14 cellular contexts compared by ENCODE assay signal in the genomic region with DNA sequence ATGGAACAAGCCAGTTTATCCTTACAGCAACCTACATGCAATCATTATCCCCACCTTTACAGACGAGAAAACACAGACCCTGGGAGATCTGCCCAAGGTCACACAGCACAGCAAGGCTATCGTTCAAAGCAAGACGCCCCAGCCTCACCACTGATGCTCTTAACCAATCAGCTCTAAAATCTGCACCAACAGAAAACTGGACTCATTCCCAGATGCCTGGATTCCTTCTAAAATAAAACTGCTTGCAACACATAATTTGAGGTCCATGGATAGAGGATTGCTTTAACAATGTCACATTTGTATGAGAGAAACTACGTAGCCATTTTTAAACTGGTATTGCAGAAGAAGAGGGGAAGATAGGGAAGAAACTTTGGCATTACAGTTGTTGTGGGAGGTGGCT. TPM values are rescaled to one million over a fixed set of nuclear protein-coding genes. Genes with fewer than 3 reads are reported as not detected.
A peak's percentile ranks its signal among the peaks of the same experiment; 100 is the strongest.
DNase-seq lines count a peak whose midpoint lies in the region; ATAC-seq and TF ChIP-seq lines count a peak whose summit lies in the region.
"Had no signal": no experiment of that assay in that cellular context is flagged by ENCODE, and none has a peak within 500 bp of the region (broad histone marks: within the 10 kb centered on the region; RNA-seq: fewer than 3 reads in every experiment).

No MANE protein-coding gene starts in this region.

- no peak for ATAC-seq in activated CD4-positive, alpha-beta T cell treated with anti-CD3 and anti-CD28 coated beads for 36 hours
- ATAC-seq in stimulated activated memory B cell treated with anti-CD40 and anti-IgM and Interleukin-4, amounts not matched to agents 10 μg/mL and 1 μg/mL and 100 μg/mL, for 72 hours: no peak
- ATAC-seq: Panc1 had no signal

- H3K36me3 ChIP-seq in WERI-Rb-1: peaks cover 9% of the 10 kb centered on the region; the same call in 1 of the 2 replicates
- peaks cover 7% of the 10 kb centered on the region; the same call in 1 of the 2 replicates for H3K36me3 ChIP-seq in PC-9 (ENCODE audit: low read depth)

- peak overlapping the region; percentile 91 for H3K27ac Mint-ChIP-seq in activated CD4-positive, alpha-beta T cell treated with anti-CD3 and anti-CD28 coated beads for 36 hours
- H3K27ac Mint-ChIP-seq in activated T-helper 2 cell treated with anti-CD3 and anti-CD28 coated beads, Interferon-gamma antibody, Interleukin-2, Interleukin-4, amounts not matched to agents 10 μg/mL and 5 μg/mL and 100 μg/mL, durations not matched to agents 14 hours and 24 hours and 36 hours: peak overlapping the region; percentile 66
- H3K27ac Mint-ChIP-seq in stimulated activated memory B cell treated with anti-CD40 and anti-IgM and Interleukin-4, amounts not matched to agents 10 μg/mL and 1 μg/mL and 100 μg/mL, for 72 hours: peak overlapping the region; percentile 100

- H3K9me3 Mint-ChIP-seq in activated CD4-positive, alpha-beta T cell treated with anti-CD3 and anti-CD28 coated beads for 36 hours (ENCODE audit: low read depth): peaks cover 7% of the 10 kb centered on the region
- H3K9me3 Mint-ChIP-seq in activated T-helper 2 cell treated with anti-CD3 and anti-CD28 coated beads, Interferon-gamma antibody, Interleukin-2, Interleukin-4, amounts not matched to agents 10 μg/mL and 5 μg/mL and 100 μg/mL, durations not matched to agents 14 hours and 24 hours and 36 hours: peaks cover 11% of the 10 kb centered on the region
- peaks cover 4% of the 10 kb centered on the region for H3K9me3 Mint-ChIP-seq in stimulated activated memory B cell treated with anti-CD40 and anti-IgM and Interleukin-4, amounts not matched to agents 10 μg/mL and 1 μg/mL and 100 μg/mL, for 72 hours

- peaks cover 39% of the 10 kb centered on the region; the same call in 1 of the 2 replicates for H3F3A ChIP-seq in PC-9 (ENCODE audit: insufficient read depth, low read depth)

- BruUV-seq in PC-9 (replicated peaks; lab: Mats Ljungman, UMichigan): no TSS peak

- CTCF ChIA-PET in activated CD4-positive, alpha-beta T cell treated with anti-CD3 and anti-CD28 coated beads for 36 hours (lab: Charles Lee): interaction anchor here (1.4 kb wide), 1 partner anchor 11 kb away, joined by 4 read pairs; no protein-coding TSS in a partner anchor
- CTCF ChIA-PET in PC-9 (lab: Charles Lee): no interaction called here

- no peak overlapping the region for H2AFZ ChIP-seq in PC-9
- H2AFZ ChIP-seq: hepatocyte had no signal

- H3K9me3 ChIP-seq in WERI-Rb-1 (ENCODE audit: severe bottlenecking) (no peaks in the 10 kb centered on the region), PC-9 (ENCODE audit: insufficient read depth, low read depth) (no peaks in the 10 kb centered on the region)
- H3K9me3 ChIP-seq: A549 had no signal

- no peak for DNase-seq in activated CD4-positive, alpha-beta T cell treated with anti-CD3 and anti-CD28 coated beads for 36 hours
- no peak for DNase-seq in activated CD4-positive, alpha-beta T cell treated with anti-CD3 and anti-CD28 coated beads for 48 hours
- DNase-seq in activated T-helper 2 cell treated with anti-CD3 and anti-CD28 coated beads, Interferon-gamma antibody, Interleukin-2, Interleukin-4, amounts not matched to agents 10 μg/mL and 5 μg/mL and 100 μg/mL, durations not matched to agents 14 hours and 24 hours and 36 hours (ENCODE audit: low spot score): no peak
- DNase-seq in fibroblast of the aortic adventitia (ENCODE audit: low read depth): peak; percentile 77
- no peak for DNase-seq in WERI-Rb-1
- no peak for DNase-seq in PC-9
- no peak for DNase-seq in germinal center (ENCODE audit: low spot score)
- DNase-seq: activated gamma-delta T cell treated with Interleukin-2 at 50 U/mL for 16 hours; stimulated activated CD4-positive, alpha-beta T cell treated with anti-CD3 and anti-CD28 coated beads, Interleukin-4, amount 100 ng/mL, for 4 hours; substantia nigra had no signal

- no peak overlapping the region for H3K4me3 Mint-ChIP-seq in activated CD4-positive, alpha-beta T cell treated with anti-CD3 and anti-CD28 coated beads for 36 hours
- H3K4me3 Mint-ChIP-seq in activated T-helper 2 cell treated with anti-CD3 and anti-CD28 coated beads, Interferon-gamma antibody, Interleukin-2, Interleukin-4, amounts not matched to agents 10 μg/mL and 5 μg/mL and 100 μg/mL, durations not matched to agents 14 hours and 24 hours and 36 hours (ENCODE audit: low read depth): peak overlapping the region; percentile 22
- H3K4me3 Mint-ChIP-seq in stimulated activated memory B cell treated with anti-CD40 and anti-IgM and Interleukin-4, amounts not matched to agents 10 μg/mL and 1 μg/mL and 100 μg/mL, for 72 hours: no peak overlapping the region

- H3K27me3 Mint-ChIP-seq in activated CD4-positive, alpha-beta T cell treated with anti-CD3 and anti-CD28 coated beads for 36 hours: no peaks in the 10 kb centered on the region
- H3K27me3 Mint-ChIP-seq in activated T-helper 2 cell treated with anti-CD3 and anti-CD28 coated beads, Interferon-gamma antibody, Interleukin-2, Interleukin-4, amounts not matched to agents 10 μg/mL and 5 μg/mL and 100 μg/mL, durations not matched to agents 14 hours and 24 hours and 36 hours (ENCODE audit: low read depth): no peaks in the 10 kb centered on the region
- H3K27me3 Mint-ChIP-seq in stimulated activated memory B cell treated with anti-CD40 and anti-IgM and Interleukin-4, amounts not matched to agents 10 μg/mL and 1 μg/mL and 100 μg/mL, for 72 hours: no peaks in the 10 kb centered on the region

- H3K36me3 Mint-ChIP-seq in activated CD4-positive, alpha-beta T cell treated with anti-CD3 and anti-CD28 coated beads for 36 hours (ENCODE audit: low read depth): peaks cover 78% of the 10 kb centered on the region
- H3K36me3 Mint-ChIP-seq in activated T-helper 2 cell treated with anti-CD3 and anti-CD28 coated beads, Interferon-gamma antibody, Interleukin-2, Interleukin-4, amounts not matched to agents 10 μg/mL and 5 μg/mL and 100 μg/mL, durations not matched to agents 14 hours and 24 hours and 36 hours (ENCODE audit: low read depth): peaks cover 90% of the 10 kb centered on the region
- peaks cover 76% of the 10 kb centered on the region for H3K36me3 Mint-ChIP-seq in stimulated activated memory B cell treated with anti-CD40 and anti-IgM and Interleukin-4, amounts not matched to agents 10 μg/mL and 1 μg/mL and 100 μg/mL, for 72 hours

- no peak overlapping the region for H3K4me2 ChIP-seq in PC-9
- H3K4me2 ChIP-seq: A549, hepatocyte had no signal

- peaks cover 94% of the 10 kb centered on the region for H3K4me1 Mint-ChIP-seq in activated CD4-positive, alpha-beta T cell treated with anti-CD3 and anti-CD28 coated beads for 36 hours
- H3K4me1 Mint-ChIP-seq in activated T-helper 2 cell treated with anti-CD3 and anti-CD28 coated beads, Interferon-gamma antibody, Interleukin-2, Interleukin-4, amounts not matched to agents 10 μg/mL and 5 μg/mL and 100 μg/mL, durations not matched to agents 14 hours and 24 hours and 36 hours (ENCODE audit: low read depth): peaks cover 94% of the 10 kb centered on the region
- peaks cover 94% of the 10 kb centered on the region for H3K4me1 Mint-ChIP-seq in stimulated activated memory B cell treated with anti-CD40 and anti-IgM and Interleukin-4, amounts not matched to agents 10 μg/mL and 1 μg/mL and 100 μg/mL, for 72 hours

- H3K4me3 ChIP-seq in fibroblast of the aortic adventitia (ENCODE audit: low read depth, low read length) (no peak overlapping the region), WERI-Rb-1 (ENCODE audit: low read depth, low read length) (no peak overlapping the region), PC-9 (no peak overlapping the region)
- H3K4me3 ChIP-seq: A549, hepatocyte had no signal

- TF ChIP-seq CTCF in fibroblast of the aortic adventitia (IDR thresholded peaks at IDR 0.05; ENCODE audit: insufficient read depth, low read length) (no peak), WERI-Rb-1 (IDR thresholded peaks at IDR 0.05; ENCODE audit: low read depth, low read length) (no peak), PC-9 (conservative IDR thresholded peaks at IDR 0.05) (no peak)

- intact Hi-C loops in activated CD4-positive, alpha-beta T cell treated with anti-CD3 and anti-CD28 coated beads for 36 hours (cut with DNase I, micrococcal nuclease): no loop called here
- intact Hi-C loops in activated T-helper 2 cell treated with anti-CD3 and anti-CD28 coated beads, Interferon-gamma antibody, Interleukin-2, Interleukin-4, amounts not matched to agents 10 μg/mL and 5 μg/mL and 100 μg/mL, durations not matched to agents 14 hours and 24 hours and 36 hours (cut with micrococcal nuclease): no loop called here
- intact Hi-C loops in PC-9 (cut with micrococcal nuclease; ENCODE audit: unreplicated experiment): no loop called here

- no peaks in the 10 kb centered on the region for H3K27me3 ChIP-seq in WERI-Rb-1 (ENCODE audit: insufficient read depth, low read depth, severe bottlenecking)
- H3K27me3 ChIP-seq in PC-9 (ENCODE audit: insufficient read depth, low read depth): no peaks in the 10 kb centered on the region
- H3K27me3 ChIP-seq: hepatocyte had no signal

- no peaks in the 10 kb centered on the region for H3K9me2 ChIP-seq in PC-9 (ENCODE audit: insufficient read depth)

- peaks cover 100% of the 10 kb centered on the region for H3K79me2 ChIP-seq in PC-9 (ENCODE audit: low read depth)

- no peak overlapping the region for H3K27ac ChIP-seq in WERI-Rb-1
- no peak overlapping the region for H3K27ac ChIP-seq in PC-9
- H3K27ac ChIP-seq: A549, hepatocyte had no signal

- POLR2A ChIA-PET in activated CD4-positive, alpha-beta T cell treated with anti-CD3 and anti-CD28 coated beads for 36 hours (lab: Charles Lee): interaction anchor here (0.5 to 0.6 kb wide), 2 partner anchors 8 to 124 kb away, joined by 3 to 5 read pairs; no protein-coding TSS in a partner anchor
- POLR2A ChIA-PET in PC-9 (lab: Charles Lee; ENCODE audit: unreplicated experiment): no interaction called here

- H4K20me1 ChIP-seq in PC-9 (ENCODE audit: insufficient read depth): peaks cover 99% of the 10 kb centered on the region

- peaks cover 16% of the 10 kb centered on the region for H3K4me1 ChIP-seq in PC-9 (replicated peaks; ENCODE audit: insufficient read depth)

RNA-seq across cellular contexts. Expression of a gene that starts 6.8 kb away (rescaled TPM):
- 100 to 1,000 TPM; 353 to 384 TPM for total RNA-seq in activated CD4-positive, alpha-beta T cell treated with anti-CD3 and anti-CD28 coated beads for 36 hours
- 478 and 483 TPM in 2 replicates for total RNA-seq in activated T-helper 2 cell treated with anti-CD3 and anti-CD28 coated beads, Interferon-gamma antibody, Interleukin-2, Interleukin-4, amounts not matched to agents 10 μg/mL and 5 μg/mL and 100 μg/mL, durations not matched to agents 14 hours and 24 hours and 36 hours
- total RNA-seq in fibroblast of the aortic adventitia (ENCODE audit: low replicate concordance) (63.0 and 134 TPM in 2 replicates), PC-9 (2021) (458 and 512 TPM in 2 replicates)

RNA-seq across cellular contexts. Expression of a gene that starts 37.3 kb away (rescaled TPM):
- total RNA-seq in activated CD4-positive, alpha-beta T cell treated with anti-CD3 and anti-CD28 coated beads for 36 hours: 10 to 100 TPM; 31.1 to 43.2 TPM
- 57.7 and 59.6 TPM in 2 replicates for total RNA-seq in activated T-helper 2 cell treated with anti-CD3 and anti-CD28 coated beads, Interferon-gamma antibody, Interleukin-2, Interleukin-4, amounts not matched to agents 10 μg/mL and 5 μg/mL and 100 μg/mL, durations not matched to agents 14 hours and 24 hours and 36 hours
- total RNA-seq in fibroblast of the aortic adventitia (ENCODE audit: low replicate concordance) (33.8 and 50.5 TPM in 2 replicates), PC-9 (2021) (73.8 and 81.9 TPM in 2 replicates)
